ENCODE assay signal across 12 cellular contexts in genomic region chr14:50726372-50727107, GRCh38.
DNase-seq lines count a peak whose midpoint lies in the region; ATAC-seq, FAIRE-seq and TF ChIP-seq lines count a peak whose summit lies in the region.
"Had no signal": no experiment of that assay in that cellular context is flagged by ENCODE, and none has a peak within 500 bp of the region (broad histone marks: within the 10 kb centered on the region; RNA-seq: fewer than 3 reads in every experiment).

No MANE protein-coding gene starts in this region.

- FAIRE-seq in endometrium (lab: Jason Lieb, UNC): peak; percentile 98

- peaks cover 82% of the 10 kb centered on the region for H3K36me3 Mint-ChIP-seq in activated naive CD4-positive, alpha-beta T cell treated with anti-CD3 and anti-CD28 coated beads, Interleukin-2, amount 10 ng/mL, durations not matched to agents 7 days and 5 days

- peak overlapping the region; percentile 11 for H3K4me3 Mint-ChIP-seq in activated naive CD4-positive, alpha-beta T cell treated with anti-CD3 and anti-CD28 coated beads, Interleukin-2, amount 10 ng/mL, durations not matched to agents 7 days and 5 days

- peaks cover 19% of the 10 kb centered on the region for H3K4me1 ChIP-seq in RWPE2 (ENCODE audit: insufficient read depth, poor library complexity, severe bottlenecking)
- H3K4me1 ChIP-seq: BLaER1, upper lobe of left lung had no signal

- H3K27me3 Mint-ChIP-seq in activated naive CD4-positive, alpha-beta T cell treated with anti-CD3 and anti-CD28 coated beads, Interleukin-2, amount 10 ng/mL, durations not matched to agents 7 days and 5 days: no peaks in the 10 kb centered on the region

- peaks cover 32% of the 10 kb centered on the region for H3K4me1 Mint-ChIP-seq in activated naive CD4-positive, alpha-beta T cell treated with anti-CD3 and anti-CD28 coated beads, Interleukin-2, amount 10 ng/mL, durations not matched to agents 7 days and 5 days

- H3K4me3 ChIP-seq in RWPE2 (ENCODE audit: severe bottlenecking): no peak overlapping the region
- H3K4me3 ChIP-seq: BLaER1, PC-9, upper lobe of left lung had no signal

- in situ Hi-C loops in KBM-7 (cut with MboI; ENCODE audit: low pct_unique_long_range_greater_than_20kb, low sequenced_read_pairs): no loop called here

- CTCF ChIA-PET in activated naive CD4-positive, alpha-beta T cell treated with anti-CD3 and anti-CD28 coated beads, Interleukin-2, amount 10 ng/mL, durations not matched to agents 7 days and 5 days (lab: Charles Lee): interaction anchor here (0.7 to 3.2 kb wide), 7 partner anchors 10 to 134 kb away, joined by 3 to 12 read pairs (median 4); no protein-coding TSS in a partner anchor

- no peaks in the 10 kb centered on the region for H3K27me3 ChIP-seq in RWPE2 (ENCODE audit: insufficient read depth, poor library complexity, severe bottlenecking)
- H3K27me3 ChIP-seq: BLaER1, upper lobe of left lung had no signal

- peak overlapping the region; percentile 91 for H3K27ac Mint-ChIP-seq in activated naive CD4-positive, alpha-beta T cell treated with anti-CD3 and anti-CD28 coated beads, Interleukin-2, amount 10 ng/mL, durations not matched to agents 7 days and 5 days

- no peaks in the 10 kb centered on the region for H3K9me3 ChIP-seq in RWPE2 (ENCODE audit: severe bottlenecking)
- H3K9me3 ChIP-seq: BLaER1, upper lobe of left lung had no signal

- peak; percentile 90 for ATAC-seq in RWPE2 (ENCODE audit: low read depth)
- peak; percentile 95 for ATAC-seq in stimulated activated naive CD8-positive, alpha-beta T cell treated with anti-CD3 and anti-CD28 coated beads, Interleukin-15, Interleukin-2, amounts not matched to agents 100 U/mL and 50 U/mL, for 24 hours

- peaks cover 6% of the 10 kb centered on the region for H3K9me3 Mint-ChIP-seq in activated naive CD4-positive, alpha-beta T cell treated with anti-CD3 and anti-CD28 coated beads, Interleukin-2, amount 10 ng/mL, durations not matched to agents 7 days and 5 days

- DNase-seq in activated naive CD4-positive, alpha-beta T cell treated with anti-CD3 and anti-CD28 coated beads, Interleukin-2, amount 10 ng/mL, durations not matched to agents 7 days and 5 days: peak; percentile 29
- no peak for DNase-seq in activated naive CD4-positive, alpha-beta T cell (lab: John Stamatoyannopoulos, UW)
- no peak for DNase-seq in RWPE2 (ENCODE audit: low spot score)
- no peak for DNase-seq in stimulated activated naive CD8-positive, alpha-beta T cell treated with anti-CD3 and anti-CD28 coated beads, Interleukin-15, Interleukin-2, amounts not matched to agents 100 U/mL and 50 U/mL, for 24 hours
- no peak for DNase-seq in KBM-7
- no peak for DNase-seq in activated CD8-positive, alpha-beta memory T cell treated with anti-CD3 and anti-CD28 coated beads, Interleukin-2, amount 50 U/mL, for 48 hours
- DNase-seq in NCI-H1105 (lab: John Stamatoyannopoulos, UW): no peak
- DNase-seq: foreskin melanocyte, PC-9, upper lobe of left lung had no signal

- peak overlapping the region; percentile 45 for H3K27ac ChIP-seq in RWPE2 (ENCODE audit: poor library complexity, severe bottlenecking)
- H3K27ac ChIP-seq: BLaER1, PC-9, upper lobe of left lung had no signal

- H3K36me3 ChIP-seq in RWPE2 (ENCODE audit: low read depth): peaks cover 60% of the 10 kb centered on the region

- TF ChIP-seq CTCF in RWPE2 (IDR thresholded peaks at IDR 0.05; ENCODE audit: poor library complexity, severe bottlenecking): no peak
